In genomic region chrX:136030357-136031225, GRCh38 we compare ENCODE assay signal across 1 cellular context.
TF ChIP-seq lines count a peak whose summit lies in the region.

No MANE protein-coding gene starts in this region.

TF ChIP-seq in HEK293, 187 proteins besides CTCF, POLR2A, EP300 and RAD21 (continued from another document):
- TF ChIP-seq GLI2 (tag by site-specific recombination; IDR thresholded peaks at IDR 0.05; ENCODE audit: borderline replicate concordance, low read depth) = 0 out of 2 replicates have a peak, but pooled peaks have one; percentile 47
- TF ChIP-seq ZNF585B (tag by site-specific recombination; IDR thresholded peaks at IDR 0.05) = no peak
- TF ChIP-seq ZBTB44 (tag by site-specific recombination; IDR thresholded peaks at IDR 0.05) = no peak
- no peak for TF ChIP-seq ZNF560 (tag by site-specific recombination; IDR thresholded peaks at IDR 0.05; ENCODE audit: borderline replicate concordance)
- peak; percentile 85 for TF ChIP-seq KLF17 (tag by site-specific recombination; IDR thresholded peaks at IDR 0.05)
- no peak for TF ChIP-seq HOXD13 (CRISPR knock-in tag; IDR thresholded peaks at IDR 0.05; ENCODE audit: borderline replicate concordance)
- TF ChIP-seq ZSCAN30 (tag by site-specific recombination; IDR thresholded peaks at IDR 0.05) = no peak
- TF ChIP-seq ZNF76 (tag by site-specific recombination; IDR thresholded peaks at IDR 0.05; ENCODE audit: borderline replicate concordance, low read depth) = no peak
- no peak for TF ChIP-seq ZIC2 (tag by site-specific recombination; IDR thresholded peaks at IDR 0.05)
- TF ChIP-seq ZBTB21 (tag by site-specific recombination; IDR thresholded peaks at IDR 0.05) = no peak
- TF ChIP-seq ZNF18 (tag by site-specific recombination; IDR thresholded peaks at IDR 0.05) = 0 out of 2 replicates have a peak, but pooled peaks have one; percentile 39
- peak; percentile 63 for TF ChIP-seq ZNF629 (tag by site-specific recombination; IDR thresholded peaks at IDR 0.05)
- no peak for TF ChIP-seq SP3 (tag by site-specific recombination; IDR thresholded peaks at IDR 0.05)
- TF ChIP-seq ZEB2 (tag by site-specific recombination; IDR thresholded peaks at IDR 0.05) = peak; percentile 71
- peak; percentile 37; the same call in 1 of the 2 replicates for TF ChIP-seq KLF10 (tag by site-specific recombination; IDR thresholded peaks at IDR 0.05)
- no peak for TF ChIP-seq ZSCAN5A (tag by site-specific recombination; IDR thresholded peaks at IDR 0.05)
- no peak for TF ChIP-seq ZFP3 (tag by site-specific recombination; IDR thresholded peaks at IDR 0.05; ENCODE audit: low read depth)
- TF ChIP-seq ZFHX2 (tag by site-specific recombination; conservative IDR thresholded peaks at IDR 0.05) = no peak
- TF ChIP-seq ZNF701 (tag by site-specific recombination; IDR thresholded peaks at IDR 0.05) = no peak
- peak; percentile 37; the same call in 1 of the 2 replicates for TF ChIP-seq KLF1 (tag by site-specific recombination; IDR thresholded peaks at IDR 0.05)
- no peak for TF ChIP-seq ZNF768 (tag by site-specific recombination; IDR thresholded peaks at IDR 0.05)
- TF ChIP-seq INSM2 (tag by site-specific recombination; IDR thresholded peaks at IDR 0.05) = 0 out of 2 replicates have a peak, but pooled peaks have one; percentile 39
- no peak for TF ChIP-seq REST (tag by site-specific recombination; IDR thresholded peaks at IDR 0.05)
- no peak for TF ChIP-seq ZNF221 (tag by site-specific recombination; IDR thresholded peaks at IDR 0.05; ENCODE audit: borderline replicate concordance)
- no peak for TF ChIP-seq ZNF174 (tag by site-specific recombination; IDR thresholded peaks at IDR 0.05)
- TF ChIP-seq ZNF660 (tag by site-specific recombination; IDR thresholded peaks at IDR 0.05) = no peak
